Comparison of ENCODE assay signal across 20 cellular contexts in the genomic region with DNA sequence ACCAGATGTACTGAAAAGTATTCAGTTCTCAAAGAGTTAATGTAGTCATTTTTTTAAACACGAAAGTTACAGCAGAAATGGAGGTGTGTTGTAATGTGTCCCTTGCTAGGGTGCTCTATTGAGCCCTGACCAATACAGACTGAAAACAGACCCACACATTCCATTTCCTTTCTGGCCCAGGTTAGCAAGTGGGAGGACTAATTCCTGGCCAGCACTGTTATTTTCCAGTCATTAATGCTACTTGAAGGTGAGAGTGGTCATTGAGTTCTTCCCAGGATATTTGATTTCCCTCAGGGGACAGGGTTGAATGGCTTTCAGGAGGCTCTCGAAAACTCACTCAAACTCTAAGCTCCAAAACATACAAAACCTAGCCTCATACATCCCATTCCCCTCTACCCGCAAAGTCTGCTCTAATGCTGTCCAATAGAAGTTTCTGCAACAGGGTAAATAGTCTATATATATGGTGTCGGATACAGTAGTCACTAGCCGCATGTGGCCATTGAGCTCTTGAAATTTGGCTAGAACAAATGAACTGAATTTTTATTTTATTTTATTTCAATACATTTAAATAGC. TPM values are rescaled to one million over a fixed set of nuclear protein-coding genes. Genes with fewer than 3 reads are reported as not detected.
"Had no signal": no experiment of that assay in that cellular context is flagged by ENCODE, and none has a peak within 500 bp of the region (broad histone marks: within the 10 kb centered on the region; RNA-seq: fewer than 3 reads in every experiment).

No MANE protein-coding gene starts in this region.

- H3K27me3 ChIP-seq: body of pancreas, neural progenitor cell, testis had no signal

- H3K4me1 ChIP-seq: adrenal gland, body of pancreas, neural progenitor cell, parathyroid adenoma, testis had no signal

- H3K36me3 ChIP-seq: adrenal gland, heart right ventricle, neural progenitor cell had no signal

- H3K9me3 ChIP-seq: adrenal gland, body of pancreas, heart right ventricle, testis had no signal

- DNase-seq: activated CD4-positive, alpha-beta T cell treated with anti-CD3 and anti-CD28 coated beads, Interleukin-2, amount 10 ng/mL, durations not matched to agents 7 days and 5 days; activated CD4-positive, CD25-positive, alpha-beta regulatory T cell; activated naive CD4-positive, alpha-beta T cell treated with anti-CD3 and anti-CD28 coated beads, Interleukin-2, amount 50 U/mL, for 16 hours; adrenal gland; body of pancreas; central memory CD4-positive, alpha-beta T cell; cortex of kidney; effector CD8-positive, alpha-beta T cell; heart right ventricle; islet precursor cell; midbrain; stimulated activated CD4-positive, alpha-beta T cell treated with anti-CD3 and anti-CD28 coated beads, Interleukin-15, amount 100 ng/mL, for 24 hours; stimulated activated CD4-positive, alpha-beta T cell treated with anti-CD3 and anti-CD28 coated beads, Interleukin-4, amount 100 ng/mL, for 24 hours; testis had no signal

- ATAC-seq: body of pancreas had no signal

- H3K27ac ChIP-seq: adrenal gland, body of pancreas, heart right ventricle, neural progenitor cell, parathyroid adenoma, testis had no signal

- H3K4me3 ChIP-seq: adrenal gland, body of pancreas, heart right ventricle, neural progenitor cell, testis had no signal

RNA-seq across cellular contexts. Expression of gene LRRC52, which starts 6.2 kb away (rescaled TPM):
- total RNA-seq: activated CD4-positive, alpha-beta T cell treated with anti-CD3 and anti-CD28 coated beads, Interleukin-2, amount 10 ng/mL, durations not matched to agents 7 days and 5 days; adrenal gland; body of pancreas; fibroblast of lung; frontal cortex; lower leg skin; renal cortical epithelial cell had no signal
